ENCODE assay signal across 1 cellular context in the genomic region with DNA sequence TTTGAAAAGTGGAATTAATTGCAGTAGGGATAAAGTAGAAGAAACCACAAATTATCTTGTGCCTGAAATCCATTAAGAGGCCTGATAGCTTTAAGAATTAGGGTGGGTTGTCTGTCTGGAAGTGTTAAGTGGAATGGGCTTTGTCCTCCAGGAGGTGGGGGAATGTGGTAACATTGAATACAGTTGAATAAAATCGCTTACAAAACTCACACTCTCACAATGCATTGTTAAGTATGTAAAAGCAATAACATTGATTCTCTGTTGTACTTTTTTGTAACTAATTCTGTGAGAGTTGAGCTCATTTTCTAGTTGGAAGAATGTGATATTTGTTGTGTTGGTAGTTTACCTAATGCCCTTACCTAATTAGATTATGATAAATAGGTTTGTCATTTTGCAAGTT.
TF ChIP-seq lines count a peak whose summit lies in the region.

No MANE protein-coding gene starts in this region.

TF ChIP-seq in GM23338, 12 proteins besides CTCF, POLR2A, EP300 and RAD21:
- TF ChIP-seq, protein P1, sequence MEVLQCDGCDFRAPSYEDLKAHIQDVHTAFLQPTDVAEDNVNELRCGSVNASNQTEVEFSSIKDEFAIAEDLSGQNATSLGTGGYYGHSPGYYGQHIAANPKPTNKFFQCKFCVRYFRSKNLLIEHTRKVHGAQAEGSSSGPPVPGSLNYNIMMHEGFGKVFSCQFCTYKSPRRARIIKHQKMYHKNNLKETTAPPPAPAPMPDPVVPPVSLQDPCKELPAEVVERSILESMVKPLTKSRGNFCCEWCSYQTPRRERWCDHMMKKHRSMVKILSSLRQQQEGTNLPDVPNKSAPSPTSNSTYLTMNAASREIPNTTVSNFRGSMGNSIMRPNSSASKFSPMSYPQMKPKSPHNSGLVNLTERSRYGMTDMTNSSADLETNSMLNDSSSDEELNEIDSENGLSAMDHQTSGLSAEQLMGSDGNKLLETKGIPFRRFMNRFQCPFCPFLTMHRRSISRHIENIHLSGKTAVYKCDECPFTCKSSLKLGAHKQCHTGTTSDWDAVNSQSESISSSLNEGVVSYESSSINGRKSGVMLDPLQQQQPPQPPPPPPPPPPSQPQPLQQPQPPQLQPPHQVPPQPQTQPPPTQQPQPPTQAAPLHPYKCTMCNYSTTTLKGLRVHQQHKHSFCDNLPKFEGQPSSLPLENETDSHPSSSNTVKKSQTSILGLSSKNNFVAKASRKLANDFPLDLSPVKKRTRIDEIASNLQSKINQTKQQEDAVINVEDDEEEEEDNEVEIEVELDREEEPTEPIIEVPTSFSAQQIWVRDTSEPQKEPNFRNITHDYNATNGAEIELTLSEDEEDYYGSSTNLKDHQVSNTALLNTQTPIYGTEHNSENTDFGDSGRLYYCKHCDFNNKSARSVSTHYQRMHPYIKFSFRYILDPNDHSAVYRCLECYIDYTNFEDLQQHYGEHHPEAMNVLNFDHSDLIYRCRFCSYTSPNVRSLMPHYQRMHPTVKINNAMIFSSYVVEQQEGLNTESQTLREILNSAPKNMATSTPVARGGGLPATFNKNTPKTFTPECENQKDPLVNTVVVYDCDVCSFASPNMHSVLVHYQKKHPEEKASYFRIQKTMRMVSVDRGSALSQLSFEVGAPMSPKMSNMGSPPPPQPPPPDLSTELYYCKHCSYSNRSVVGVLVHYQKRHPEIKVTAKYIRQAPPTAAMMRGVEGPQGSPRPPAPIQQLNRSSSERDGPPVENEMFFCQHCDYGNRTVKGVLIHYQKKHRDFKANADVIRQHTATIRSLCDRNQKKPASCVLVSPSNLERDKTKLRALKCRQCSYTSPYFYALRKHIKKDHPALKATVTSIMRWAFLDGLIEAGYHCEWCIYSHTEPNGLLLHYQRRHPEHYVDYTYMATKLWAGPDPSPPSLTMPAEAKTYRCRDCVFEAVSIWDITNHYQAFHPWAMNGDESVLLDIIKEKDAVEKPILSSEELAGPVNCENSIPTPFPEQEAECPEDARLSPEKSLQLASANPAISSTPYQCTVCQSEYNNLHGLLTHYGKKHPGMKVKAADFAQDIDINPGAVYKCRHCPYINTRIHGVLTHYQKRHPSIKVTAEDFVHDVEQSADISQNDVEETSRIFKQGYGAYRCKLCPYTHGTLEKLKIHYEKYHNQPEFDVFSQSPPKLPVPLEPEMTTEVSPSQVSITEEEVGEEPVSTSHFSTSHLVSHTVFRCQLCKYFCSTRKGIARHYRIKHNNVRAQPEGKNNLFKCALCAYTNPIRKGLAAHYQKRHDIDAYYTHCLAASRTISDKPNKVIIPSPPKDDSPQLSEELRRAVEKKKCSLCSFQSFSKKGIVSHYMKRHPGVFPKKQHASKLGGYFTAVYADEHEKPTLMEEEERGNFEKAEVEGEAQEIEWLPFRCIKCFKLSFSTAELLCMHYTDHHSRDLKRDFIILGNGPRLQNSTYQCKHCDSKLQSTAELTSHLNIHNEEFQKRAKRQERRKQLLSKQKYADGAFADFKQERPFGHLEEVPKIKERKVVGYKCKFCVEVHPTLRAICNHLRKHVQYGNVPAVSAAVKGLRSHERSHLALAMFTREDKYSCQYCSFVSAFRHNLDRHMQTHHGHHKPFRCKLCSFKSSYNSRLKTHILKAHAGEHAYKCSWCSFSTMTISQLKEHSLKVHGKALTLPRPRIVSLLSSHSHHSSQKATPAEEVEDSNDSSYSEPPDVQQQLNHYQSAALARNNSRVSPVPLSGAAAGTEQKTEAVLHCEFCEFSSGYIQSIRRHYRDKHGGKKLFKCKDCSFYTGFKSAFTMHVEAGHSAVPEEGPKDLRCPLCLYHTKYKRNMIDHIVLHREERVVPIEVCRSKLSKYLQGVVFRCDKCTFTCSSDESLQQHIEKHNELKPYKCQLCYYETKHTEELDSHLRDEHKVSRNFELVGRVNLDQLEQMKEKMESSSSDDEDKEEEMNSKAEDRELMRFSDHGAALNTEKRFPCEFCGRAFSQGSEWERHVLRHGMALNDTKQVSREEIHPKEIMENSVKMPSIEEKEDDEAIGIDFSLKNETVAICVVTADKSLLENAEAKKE (CRISPR knock-in tag; IDR thresholded peaks at IDR 0.05), result no peak
